In genomic region chr11:86940122-86940777, GRCh38 we compare ENCODE assay signal across 10 cellular contexts. TPM values are rescaled to one million over a fixed set of nuclear protein-coding genes. Genes with fewer than 3 reads are reported as not detected.
A peak's percentile ranks its signal among the peaks of the same experiment; 100 is the strongest.
DNase-seq lines count a peak whose midpoint lies in the region; TF ChIP-seq lines count a peak whose summit lies in the region.
"Had no signal": no experiment of that assay in that cellular context is flagged by ENCODE, and none has a peak within 500 bp of the region (broad histone marks: within the 10 kb centered on the region; RNA-seq: fewer than 3 reads in every experiment).

No MANE protein-coding gene starts in this region.

- peak overlapping the region; percentile 71 for H3K4me3 Mint-ChIP-seq in nephron progenitor cell
- no peak overlapping the region for H3K4me3 Mint-ChIP-seq in CD4-positive, alpha-beta memory T cell
- H3K4me3 Mint-ChIP-seq: stimulated activated naive B cell treated with anti-CD40 and anti-IgM and Interleukin-4, amounts not matched to agents 10 μg/mL and 1 μg/mL and 100 μg/mL, for 72 hours had no signal

- peaks cover 13% of the 10 kb centered on the region in 2 donors for H3K4me1 ChIP-seq in uterus
- H3K4me1 ChIP-seq in CD4-positive, alpha-beta memory T cell (ENCODE audit: insufficient read depth, low read length) = no peaks in the 10 kb centered on the region

- H3K36me3 ChIP-seq in uterus = no peaks in the 10 kb centered on the region
- no peaks in the 10 kb centered on the region for H3K36me3 ChIP-seq in CD4-positive, alpha-beta memory T cell (ENCODE audit: insufficient read depth, low read length)

- DNase-seq in NCI-H2029 (lab: John Stamatoyannopoulos, UW) = peak; percentile 39
- no peak for DNase-seq in NCI-H2029 treated with DMSO at 0.1 percent for 48 hours (lab: John Stamatoyannopoulos, UW)
- peak; percentile 87 for DNase-seq in fibroblast of mammary gland (ENCODE audit: low read depth)
- DNase-seq in nephron progenitor cell = peak; percentile 40
- peak; percentile 76 to 78 for DNase-seq in uterus
- no peak for DNase-seq in CD4-positive, alpha-beta memory T cell
- no peak for DNase-seq in GM19238 (ENCODE audit: insufficient read length, low spot score)
- no peak for DNase-seq in stimulated activated CD4-positive, alpha-beta T cell treated with anti-CD3 and anti-CD28 coated beads, Interleukin-1b, Interleukin-23, amount 100 ng/mL, for 48 hours
- DNase-seq: anterior cingulate cortex; stimulated activated naive B cell treated with anti-CD40 and anti-IgM and Interleukin-4, amounts not matched to agents 10 μg/mL and 1 μg/mL and 100 μg/mL, for 72 hours had no signal

- TF ChIP-seq POLR2A in uterus (IDR thresholded peaks at IDR 0.05) = no peak

- intact Hi-C loops in uterus (cut with DNase I; ENCODE audit: low total_unique reads) = loop anchor here (5.0 kb wide), 1 partner anchor 352 kb away; no protein-coding TSS in a partner anchor
- intact Hi-C loops in CD4-positive, alpha-beta memory T cell (cut with micrococcal nuclease) = no loop called here

- H3K9me3 Mint-ChIP-seq in nephron progenitor cell = peaks cover 9% of the 10 kb centered on the region
- H3K9me3 Mint-ChIP-seq in CD4-positive, alpha-beta memory T cell = no peaks in the 10 kb centered on the region
- H3K9me3 Mint-ChIP-seq: stimulated activated naive B cell treated with anti-CD40 and anti-IgM and Interleukin-4, amounts not matched to agents 10 μg/mL and 1 μg/mL and 100 μg/mL, for 72 hours had no signal

- H3K4me1 Mint-ChIP-seq in nephron progenitor cell = peaks cover 81% of the 10 kb centered on the region
- no peaks in the 10 kb centered on the region for H3K4me1 Mint-ChIP-seq in CD4-positive, alpha-beta memory T cell
- H3K4me1 Mint-ChIP-seq: stimulated activated naive B cell treated with anti-CD40 and anti-IgM and Interleukin-4, amounts not matched to agents 10 μg/mL and 1 μg/mL and 100 μg/mL, for 72 hours had no signal

- H3K27me3 ChIP-seq in uterus = no peaks in the 10 kb centered on the region
- no peaks in the 10 kb centered on the region for H3K27me3 ChIP-seq in CD4-positive, alpha-beta memory T cell (ENCODE audit: insufficient read depth, low read length)

- H3K4me3 ChIP-seq in fibroblast of mammary gland (ENCODE audit: control insufficient read depth, low read depth, low read length) (no peak overlapping the region), uterus (peak overlapping the region in 1 of 2 donors; percentile 18)
- H3K4me3 ChIP-seq in CD4-positive, alpha-beta memory T cell (ENCODE audit: low read length in 2 of 2) = no peak overlapping the region

- TF ChIP-seq CTCF in fibroblast of mammary gland (conservative IDR thresholded peaks at IDR 0.05; ENCODE audit: control insufficient read depth, insufficient read depth, low read depth, low read length) (peak; percentile 19), nephron progenitor cell (IDR thresholded peaks at IDR 0.05) (no peak), uterus (IDR thresholded peaks at IDR 0.05) (peak in 1 of 4 experiments; percentile 11)

- H3K9me3 ChIP-seq in uterus = no peaks in the 10 kb centered on the region
- H3K9me3 ChIP-seq in CD4-positive, alpha-beta memory T cell (ENCODE audit: control insufficient read depth in 1 of 2, low read length in 2 of 2) = no peaks in the 10 kb centered on the region

- H3K27me3 Mint-ChIP-seq in nephron progenitor cell (ENCODE audit: low read depth, poor library complexity) = peaks cover 3% of the 10 kb centered on the region
- H3K27me3 Mint-ChIP-seq in CD4-positive, alpha-beta memory T cell = peaks cover 3 to 5% of the 10 kb centered on the region in 2 donors

- H3K36me3 Mint-ChIP-seq in nephron progenitor cell (ENCODE audit: low read depth) = peaks cover 37% of the 10 kb centered on the region
- H3K36me3 Mint-ChIP-seq in CD4-positive, alpha-beta memory T cell = no peaks in the 10 kb centered on the region
- H3K36me3 Mint-ChIP-seq: stimulated activated naive B cell treated with anti-CD40 and anti-IgM and Interleukin-4, amounts not matched to agents 10 μg/mL and 1 μg/mL and 100 μg/mL, for 72 hours had no signal

- POLR2A ChIA-PET in CD4-positive, alpha-beta memory T cell (lab: Charles Lee; ENCODE audit: partially characterized antibody) = no interaction called here

- CTCF ChIA-PET in CD4-positive, alpha-beta memory T cell (lab: Charles Lee; ENCODE audit: partially characterized antibody) = interaction anchor here (1.0 to 6.1 kb wide), 10 partner anchors 10 to 479 kb away, joined by 3 to 86 read pairs (median 10); no protein-coding TSS in a partner anchor

- H3K27ac ChIP-seq in uterus = peak overlapping the region; percentile 79 to 81
- no peak overlapping the region for H3K27ac ChIP-seq in CD4-positive, alpha-beta memory T cell (ENCODE audit: low read depth, low read length)

- peak overlapping the region; percentile 99 for H3K27ac Mint-ChIP-seq in nephron progenitor cell
- H3K27ac Mint-ChIP-seq in CD4-positive, alpha-beta memory T cell = peak overlapping the region in 1 of 7 donors; percentile 73
- H3K27ac Mint-ChIP-seq: stimulated activated naive B cell treated with anti-CD40 and anti-IgM and Interleukin-4, amounts not matched to agents 10 μg/mL and 1 μg/mL and 100 μg/mL, for 72 hours had no signal

RNA-seq across cellular contexts. Expression of gene FZD4, which starts 14.9 kb away (rescaled TPM):
- total RNA-seq in uterus = 10 to 100 TPM; 47.4 to 77.6 (median 49.4) TPM
- total RNA-seq in CD4-positive, alpha-beta memory T cell = under 1 TPM; 0.03 to 0.06 TPM
- not detected for polyA plus RNA-seq in CD4-positive, alpha-beta memory T cell

Comparison
In these comparisons a context has a peak if more than half of its experiments do, and no peak if none do; other contexts are left out.
1. DNase-seq: peak in NCI-H2029 (single experiment), fibroblast of mammary gland (single experiment), nephron progenitor cell (single experiment) and uterus (2 of 2); none in NCI-H2029 treated with DMSO at 0.1 percent for 48 hours (single experiment), CD4-positive, alpha-beta memory T cell (0 of 5), GM19238 (single experiment) and stimulated activated CD4-positive, alpha-beta T cell treated with anti-CD3 and anti-CD28 coated beads, Interleukin-1b, Interleukin-23, amount 100 ng/mL, for 48 hours (single experiment).
2. RNA of gene FZD4, which starts 14.9 kb away (total RNA-seq): 47.4 to 77.6 TPM in uterus; 0.03 to 0.06 TPM in CD4-positive, alpha-beta memory T cell; every median in the first group is over 10 times any median in the second.